ENCODE assay signal across 12 cellular contexts in genomic region chr2:20501974-20502373, GRCh38. TPM values are rescaled to one million over a fixed set of nuclear protein-coding genes. Genes with fewer than 3 reads are reported as not detected.
DNase-seq lines count a peak whose midpoint lies in the region; ATAC-seq, FAIRE-seq and TF ChIP-seq lines count a peak whose summit lies in the region.
"Had no signal": no experiment of that assay in that cellular context is flagged by ENCODE, and none has a peak within 500 bp of the region (broad histone marks: within the 10 kb centered on the region; RNA-seq: fewer than 3 reads in every experiment).

No MANE protein-coding gene starts in this region.

- TF ChIP-seq CTCF in sigmoid colon (IDR thresholded peaks at IDR 0.05) (no peak), WERI-Rb-1 (IDR thresholded peaks at IDR 0.05; ENCODE audit: low read depth, low read length) (no peak)

- H3K27me3 Mint-ChIP-seq in stimulated activated naive B cell treated with anti-CD40 and anti-IgM and Interleukin-4, amounts not matched to agents 10 μg/mL and 1 μg/mL and 100 μg/mL, for 72 hours = peaks cover 14 to 23% of the 10 kb centered on the region in 2 donors

- no peak overlapping the region for H3K4me3 Mint-ChIP-seq in stimulated activated naive B cell treated with anti-CD40 and anti-IgM and Interleukin-4, amounts not matched to agents 10 μg/mL and 1 μg/mL and 100 μg/mL, for 72 hours
- H3K4me3 Mint-ChIP-seq: naive B cell had no signal

- DNase-seq in H4 (ENCODE audit: low spot score) (peak; percentile 81), RCC 7860 (ENCODE audit: low spot score) (peak; percentile 54), sigmoid colon (peak; percentile 76), WERI-Rb-1 (no peak)
- DNase-seq in stimulated activated naive B cell treated with anti-CD40 and anti-IgM and Interleukin-4, amounts not matched to agents 10 μg/mL and 1 μg/mL and 100 μg/mL, for 72 hours = no peak
- DNase-seq in activated CD4-positive, CD25-positive, alpha-beta regulatory T cell treated with anti-CD3 and anti-CD28 coated beads, Interleukin-2, amount 50 U/mL, for 72 hours = no peak
- DNase-seq: central memory CD4-positive, alpha-beta T cell; H7; naive B cell; NCI-H2029 had no signal

- no peaks in the 10 kb centered on the region for H3K9me3 Mint-ChIP-seq in stimulated activated naive B cell treated with anti-CD40 and anti-IgM and Interleukin-4, amounts not matched to agents 10 μg/mL and 1 μg/mL and 100 μg/mL, for 72 hours
- H3K9me3 Mint-ChIP-seq: naive B cell had no signal

- TF ChIP-seq POLR2A in sigmoid colon (IDR thresholded peaks at IDR 0.05) = no peak

- H3K36me3 ChIP-seq in sigmoid colon (no peaks in the 10 kb centered on the region), WERI-Rb-1 (no peaks in the 10 kb centered on the region)

- intact Hi-C loops in sigmoid colon (cut with DNase I) = no loop called here

- peaks cover 0 to 11% (median 3%) of the 10 kb centered on the region in 4 donors for H3K4me1 ChIP-seq in sigmoid colon

- no peak for FAIRE-seq in RCC 7860 (lab: Jason Lieb, UNC)

- H3K9me3 ChIP-seq in sigmoid colon (no peaks in the 10 kb centered on the region), WERI-Rb-1 (ENCODE audit: severe bottlenecking) (no peaks in the 10 kb centered on the region)

- H3K27ac Mint-ChIP-seq in stimulated activated naive B cell treated with anti-CD40 and anti-IgM and Interleukin-4, amounts not matched to agents 10 μg/mL and 1 μg/mL and 100 μg/mL, for 72 hours = no peak overlapping the region
- H3K27ac Mint-ChIP-seq: naive B cell had no signal

- H3K27me3 ChIP-seq in sigmoid colon (no peaks in the 10 kb centered on the region), WERI-Rb-1 (ENCODE audit: insufficient read depth, low read depth, severe bottlenecking) (no peaks in the 10 kb centered on the region)

- peak; percentile 87 for ATAC-seq in esophagus mucosa
- ATAC-seq in stimulated activated naive B cell treated with anti-CD40 and anti-IgM and Interleukin-4, amounts not matched to agents 10 μg/mL and 1 μg/mL and 100 μg/mL, for 72 hours (replicated peaks) = no peak
- ATAC-seq in HG02759 (IDR thresholded peaks at IDR 0.05; ENCODE audit: unreplicated experiment) = no peak

- H3K36me3 Mint-ChIP-seq in stimulated activated naive B cell treated with anti-CD40 and anti-IgM and Interleukin-4, amounts not matched to agents 10 μg/mL and 1 μg/mL and 100 μg/mL, for 72 hours = no peaks in the 10 kb centered on the region
- H3K36me3 Mint-ChIP-seq: naive B cell had no signal

- no peak overlapping the region for H3K4me3 ChIP-seq in sigmoid colon
- no peak overlapping the region for H3K4me3 ChIP-seq in WERI-Rb-1 (ENCODE audit: low read depth, low read length)

- peaks cover 5 to 6% of the 10 kb centered on the region in 2 donors for H3K4me1 Mint-ChIP-seq in stimulated activated naive B cell treated with anti-CD40 and anti-IgM and Interleukin-4, amounts not matched to agents 10 μg/mL and 1 μg/mL and 100 μg/mL, for 72 hours
- H3K4me1 Mint-ChIP-seq: naive B cell had no signal

- peak in 1 of 4 donors; percentile 18 for TF ChIP-seq EP300 in sigmoid colon (IDR thresholded peaks at IDR 0.05)

- no peak overlapping the region for H3K27ac ChIP-seq in sigmoid colon
- H3K27ac ChIP-seq in WERI-Rb-1 = no peak overlapping the region

- 68 to 75% methylated on average over 4 of the region's 4 CpGs for WGBS in sigmoid colon, 2 donors

RNA-seq across cellular contexts. Expression of gene RHOB, which starts 55.1 kb away (rescaled TPM):
- total RNA-seq in H4 (2014; rRNA removed; shearing (Covaris generic)) = 11.7 and 12.6 TPM in 2 replicates
- total RNA-seq in esophagus mucosa (32.0 TPM), sigmoid colon (1,000 to 10,000 TPM in 2 of 4 donors, 100 to 1,000 TPM in 2; 753 to 1,323 (median 1,092) TPM)
- 100 to 1,000 TPM in 2 of 3 donors, 10 to 100 TPM in 1; 60.6 to 200 (median 108) TPM for polyA plus RNA-seq in sigmoid colon

Comparison
In these comparisons a context has a peak if more than half of its experiments do, and no peak if none do; other contexts are left out.
1. DNase-seq: peak in H4 (single experiment), RCC 7860 (single experiment) and sigmoid colon (single experiment); none in WERI-Rb-1 (single experiment), stimulated activated naive B cell treated with anti-CD40 and anti-IgM and Interleukin-4, amounts not matched to agents 10 μg/mL and 1 μg/mL and 100 μg/mL, for 72 hours (single experiment) and activated CD4-positive, CD25-positive, alpha-beta regulatory T cell treated with anti-CD3 and anti-CD28 coated beads, Interleukin-2, amount 50 U/mL, for 72 hours (single experiment).
2. RNA of gene RHOB, which starts 55.1 kb away (total RNA-seq): 753 to 1,323 TPM in sigmoid colon; 32.0 TPM in esophagus mucosa (single experiment) and 11.7 to 12.6 TPM in H4; every median in the first group is over 10 times any median in the second.